ENCODE assay signal across 18 cellular contexts in the genomic region with DNA sequence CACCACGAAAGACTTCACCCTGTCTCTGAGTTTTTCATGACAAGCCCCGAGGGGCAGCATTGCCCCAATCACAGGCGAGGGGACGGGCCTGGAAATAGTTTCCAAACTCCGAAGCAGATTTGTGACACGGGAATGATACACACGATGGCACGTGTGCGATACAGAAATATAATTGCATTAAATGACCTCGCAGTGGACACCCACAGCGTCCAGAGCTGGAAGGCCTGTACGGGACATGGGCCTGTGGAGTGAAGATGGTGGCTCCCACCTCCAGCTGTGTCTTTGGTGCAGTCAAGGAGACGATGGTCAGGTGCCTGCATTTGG. TPM values are rescaled to one million over a fixed set of nuclear protein-coding genes. Genes with fewer than 3 reads are reported as not detected.
"Had no signal": no experiment of that assay in that cellular context is flagged by ENCODE, and none has a peak within 500 bp of the region (broad histone marks: within the 10 kb centered on the region; RNA-seq: fewer than 3 reads in every experiment).

No MANE protein-coding gene starts in this region.

- H3K27ac ChIP-seq: breast epithelium had no signal

- H3K36me3 ChIP-seq: breast epithelium, esophagus squamous epithelium had no signal

- DNase-seq: activated B cell treated with CpG ODN at 0.5 μM for 24 hours; activated CD4-positive, alpha-beta T cell treated with anti-CD3 and anti-CD28 coated beads for 48 hours; activated CD8-positive, alpha-beta T cell treated with anti-CD3 and anti-CD28 coated beads, Interleukin-2, amount 10 ng/mL, durations not matched to agents 7 days and 5 days; activated effector memory CD4-positive, alpha-beta T cell treated with Interleukin-2 at 50 U/mL for 16 hours; activated naive CD4-positive, alpha-beta T cell treated with anti-CD3 and anti-CD28 coated beads, Interleukin-2, amount 50 U/mL, for 16 hours; activated T-cell treated with anti-CD3 and anti-CD28 coated beads, Interleukin-2, amount 50 U/mL, for 48 hours; dermis blood vessel endothelial cell; effector memory CD4-positive, alpha-beta T cell; esophagus squamous epithelium; immature natural killer cell; mesenchymal stem cell; natural killer cell; stimulated activated naive B cell treated with anti-CD40 and anti-IgM and Interleukin-4, amounts not matched to agents 10 μg/mL and 1 μg/mL and 100 μg/mL, for 72 hours had no signal

- H3K27ac Mint-ChIP-seq: activated B cell treated with CpG ODN at 0.5 μM for 24 hours; activated CD8-positive, alpha-beta T cell treated with anti-CD3 and anti-CD28 coated beads, Interleukin-2, amount 10 ng/mL, durations not matched to agents 7 days and 5 days; immature natural killer cell; natural killer cell; stimulated activated naive B cell treated with anti-CD40 and anti-IgM and Interleukin-4, amounts not matched to agents 10 μg/mL and 1 μg/mL and 100 μg/mL, for 72 hours had no signal

- H3K4me3 Mint-ChIP-seq: activated B cell treated with CpG ODN at 0.5 μM for 24 hours; activated CD8-positive, alpha-beta T cell treated with anti-CD3 and anti-CD28 coated beads, Interleukin-2, amount 10 ng/mL, durations not matched to agents 7 days and 5 days; immature natural killer cell; natural killer cell; stimulated activated naive B cell treated with anti-CD40 and anti-IgM and Interleukin-4, amounts not matched to agents 10 μg/mL and 1 μg/mL and 100 μg/mL, for 72 hours had no signal

- H3K27me3 ChIP-seq: breast epithelium, esophagus squamous epithelium had no signal

- ATAC-seq: activated CD8-positive, alpha-beta T cell treated with anti-CD3 and anti-CD28 coated beads, Interleukin-2, amount 10 ng/mL, durations not matched to agents 7 days and 5 days; natural killer cell; stimulated activated naive B cell treated with anti-CD40 and anti-IgM and Interleukin-4, amounts not matched to agents 10 μg/mL and 1 μg/mL and 100 μg/mL, for 72 hours had no signal

- H3K27me3 Mint-ChIP-seq: activated B cell treated with CpG ODN at 0.5 μM for 24 hours; stimulated activated naive B cell treated with anti-CD40 and anti-IgM and Interleukin-4, amounts not matched to agents 10 μg/mL and 1 μg/mL and 100 μg/mL, for 72 hours had no signal

- H3K9me3 Mint-ChIP-seq: activated B cell treated with CpG ODN at 0.5 μM for 24 hours; immature natural killer cell; natural killer cell; stimulated activated naive B cell treated with anti-CD40 and anti-IgM and Interleukin-4, amounts not matched to agents 10 μg/mL and 1 μg/mL and 100 μg/mL, for 72 hours had no signal

- H3K4me1 Mint-ChIP-seq: immature natural killer cell, natural killer cell had no signal

- H3K4me3 ChIP-seq: breast epithelium, esophagus squamous epithelium had no signal

- FAIRE-seq: astrocyte, TTC549 had no signal

- H3K9me3 ChIP-seq: breast epithelium, esophagus squamous epithelium had no signal

- H3K4me1 ChIP-seq: breast epithelium had no signal

- H3K36me3 Mint-ChIP-seq: immature natural killer cell, natural killer cell had no signal

RNA-seq across cellular contexts. Expression of a gene that starts 43.0 kb away (rescaled TPM):
- polyA plus RNA-seq: immature natural killer cell had no signal

RNA-seq across cellular contexts. Expression of a gene that starts 46.6 kb away (rescaled TPM):
- total RNA-seq: astrocyte, dermis blood vessel endothelial cell, renal cortical epithelial cell, urinary bladder had no signal
